In genomic region chr7:143436539-143436938, GRCh38 we compare ENCODE assay signal across 14 cellular contexts. TPM values are rescaled to one million over a fixed set of nuclear protein-coding genes. Genes with fewer than 3 reads are reported as not detected.
DNase-seq lines count a peak whose midpoint lies in the region; ATAC-seq and TF ChIP-seq lines count a peak whose summit lies in the region.
"Had no signal": no experiment of that assay in that cellular context is flagged by ENCODE, and none has a peak within 500 bp of the region (broad histone marks: within the 10 kb centered on the region; RNA-seq: fewer than 3 reads in every experiment).

No MANE protein-coding gene starts in this region.

- H3K9me2 ChIP-seq in PC-3 (replicated peaks; ENCODE audit: low read length) = no peaks in the 10 kb centered on the region

- no peaks in the 10 kb centered on the region for H3K27me3 ChIP-seq in PC-3 (ENCODE audit: low read length)

- no TSS peak for BruUV-seq in PC-3 (replicated peaks; lab: Mats Ljungman, UMichigan)

- ATAC-seq in GM18502 (IDR thresholded peaks at IDR 0.05; ENCODE audit: poor library complexity, unreplicated experiment) (peak; percentile 87), GM19468 (IDR thresholded peaks at IDR 0.05; ENCODE audit: extremely low read depth, unreplicated experiment) (peak; percentile 78), HG02885 (IDR thresholded peaks at IDR 0.05; ENCODE audit: poor library complexity, unreplicated experiment) (peak; percentile 64), HG03520 (IDR thresholded peaks at IDR 0.05; ENCODE audit: unreplicated experiment) (peak; percentile 91), PC-3 (no peak)

- no peak overlapping the region for H3K4me2 ChIP-seq in PC-3 (ENCODE audit: low read length)

- no peaks in the 10 kb centered on the region for H4K20me1 ChIP-seq in PC-3 (ENCODE audit: low read length)

- DNase-seq in ureter (ENCODE audit: low spot score) (no peak), NCI-H510A (lab: John Stamatoyannopoulos, UW) (no peak), PC-3 (no peak)
- no peak for DNase-seq in activated CD8-positive, alpha-beta memory T cell treated with anti-CD3 and anti-CD28 coated beads, Interleukin-2, amount 50 U/mL, for 48 hours
- DNase-seq: activated CD4-positive, alpha-beta T cell treated with anti-CD3 and anti-CD28 coated beads, Interleukin-2, amount 10 ng/mL, durations not matched to agents 7 days and 5 days; activated naive CD4-positive, alpha-beta T cell; caudate nucleus; NCI-H524 had no signal

- no peaks in the 10 kb centered on the region for H3K79me2 ChIP-seq in PC-3 (ENCODE audit: low read length)

- no peak for TF ChIP-seq CTCF in PC-3 (conservative IDR thresholded peaks at IDR 0.05; ENCODE audit: low read depth, low read length)

- H2AFZ ChIP-seq in PC-3 (ENCODE audit: low read length) = no peak overlapping the region

- no peaks in the 10 kb centered on the region for H3K36me3 ChIP-seq in PC-3 (ENCODE audit: low read depth, low read length)

- CTCF ChIA-PET in PC-3 (lab: Charles Lee) = no interaction called here

- H3K9me3 ChIP-seq in PC-3 (ENCODE audit: low read length) = no peaks in the 10 kb centered on the region

- POLR2A ChIA-PET in PC-3 (lab: Charles Lee; ENCODE audit: unreplicated experiment) = no interaction called here

- H3K4me1 ChIP-seq in PC-3 (ENCODE audit: insufficient read depth, low read length) = peaks cover 11% of the 10 kb centered on the region; the same call in 1 of the 2 replicates

- H3K4me3 ChIP-seq in PC-3 (ENCODE audit: low read length) = no peak overlapping the region

- H3K9ac ChIP-seq in PC-3 (ENCODE audit: low read length) = no peak overlapping the region

- no peaks in the 10 kb centered on the region for H3F3A ChIP-seq in PC-3 (ENCODE audit: low read length, unreplicated experiment)

- H3K27ac ChIP-seq in PC-3 (ENCODE audit: low read length) = no peak overlapping the region
- H3K27ac ChIP-seq: HL-60 had no signal

- intact Hi-C loops in PC-3 (cut with micrococcal nuclease) = no loop called here

RNA-seq across cellular contexts. Expression of gene TAS2R60, which starts 6.7 kb away (rescaled TPM):
- 0.55 TPM for total RNA-seq in ureter
- not detected in 2 replicates for total RNA-seq in PC-3 (2014; rRNA removed)
- total RNA-seq: activated CD4-positive, alpha-beta T cell treated with anti-CD3 and anti-CD28 coated beads, Interleukin-2, amount 10 ng/mL, durations not matched to agents 7 days and 5 days; SK-MEL-5 had no signal

RNA-seq across cellular contexts. Expression of gene EPHA1, which starts 27.9 kb away (rescaled TPM):
- 24.9 TPM for total RNA-seq in ureter
- 43.9 and 46.4 TPM in 2 replicates for total RNA-seq in PC-3 (2014; rRNA removed)
- total RNA-seq: SK-MEL-5 had no signal

RNA-seq across cellular contexts. Expression of gene TAS2R41, which starts 41.1 kb away (rescaled TPM):
- total RNA-seq in ureter (not detected), PC-3 (2014; rRNA removed) (not detected in 2 replicates)
- total RNA-seq: SK-MEL-5 had no signal

RNA-seq across cellular contexts. Expression of gene ZYX, which starts 55.4 kb away (rescaled TPM):
- total RNA-seq in ureter (169 TPM), PC-3 (2014; rRNA removed) (103 and 108 TPM in 2 replicates)
